In the genomic region with DNA sequence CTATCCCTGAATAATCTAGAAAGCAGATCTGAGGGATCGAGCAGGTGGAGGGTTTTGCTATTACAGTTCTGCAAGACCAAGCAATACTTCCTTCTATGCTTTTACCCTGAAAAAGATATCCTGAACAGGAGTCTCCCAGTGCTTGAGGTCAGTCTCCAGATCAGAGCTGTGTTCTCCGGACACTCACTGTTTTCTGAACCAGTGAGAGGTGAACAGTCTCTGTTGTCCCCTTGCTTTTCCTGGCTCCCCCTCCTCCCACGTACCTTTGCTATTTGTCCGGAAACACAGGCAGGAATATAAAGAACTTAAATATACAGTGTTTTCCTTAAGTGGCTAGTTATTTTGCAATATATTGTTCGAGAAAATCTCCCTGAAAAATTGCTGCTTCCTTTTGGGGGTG, we compare ENCODE assay signal across 23 cellular contexts.
"Had no signal": no experiment of that assay in that cellular context is flagged by ENCODE, and none has a peak within 500 bp of the region (broad histone marks: within the 10 kb centered on the region; RNA-seq: fewer than 3 reads in every experiment).

No MANE protein-coding gene starts in this region.

- H3K4me1 ChIP-seq: SJCRH30 had no signal

- H3K4me1 Mint-ChIP-seq: activated CD4-positive, alpha-beta T cell treated with anti-CD3 and anti-CD28 coated beads, Interleukin-2, amount 10 ng/mL, durations not matched to agents 7 days and 5 days; activated naive CD8-positive, alpha-beta T cell treated with anti-CD3 and anti-CD28 coated beads for 36 hours; activated T-helper 17 cell treated with anti-CD3 and anti-CD28 coated beads, Interleukin-2, amount 50 U/mL, for 72 hours; T-helper 17 cell had no signal

- ATAC-seq: activated T-helper 17 cell treated with anti-CD3 and anti-CD28 coated beads, Interleukin-2, amount 50 U/mL, for 72 hours; T-helper 17 cell had no signal

- H3K36me3 ChIP-seq: SJCRH30 had no signal

- DNase-seq: activated CD4-positive, alpha-beta memory T cell treated with anti-CD3 and anti-CD28 coated beads for 36 hours; activated CD4-positive, alpha-beta T cell treated with anti-CD3 and anti-CD28 coated beads, Interleukin-2, amount 10 ng/mL, durations not matched to agents 7 days and 5 days; activated CD4-positive, CD25-positive, alpha-beta regulatory T cell; activated CD8-positive, alpha-beta memory T cell treated with anti-CD3 and anti-CD28 coated beads for 24 hours; activated gamma-delta T cell; activated naive CD4-positive, alpha-beta T cell treated with anti-CD3 and anti-CD28 coated beads for 36 hours; activated naive CD8-positive, alpha-beta T cell treated with anti-CD3 and anti-CD28 coated beads for 36 hours; activated T-cell treated with anti-CD3 and anti-CD28 coated beads for 4 hours; activated T-cell treated with anti-CD3 and anti-CD28 coated beads, Interleukin-2, amount 50 U/mL, for 48 hours; cerebellar nuclear complex; Kasumi-1; KBM-7; NCI-H1105 treated with DMSO at 0.1 percent for 48 hours; NCI-H1436 treated with DMSO at 0.1 percent for 48 hours; NCI-H187; NCI-H2081; NCI-H226; NCI-H526 treated with DMSO at 0.1 percent for 48 hours; Right ventricle myocardium superior; SJCRH30; T-helper 17 cell; T-helper 9 cell had no signal

- H3K9me3 Mint-ChIP-seq: activated CD4-positive, alpha-beta memory T cell treated with anti-CD3 and anti-CD28 coated beads for 36 hours; activated CD4-positive, alpha-beta T cell treated with anti-CD3 and anti-CD28 coated beads, Interleukin-2, amount 10 ng/mL, durations not matched to agents 7 days and 5 days; activated naive CD4-positive, alpha-beta T cell treated with anti-CD3 and anti-CD28 coated beads for 36 hours; activated naive CD8-positive, alpha-beta T cell treated with anti-CD3 and anti-CD28 coated beads for 36 hours; activated T-helper 17 cell treated with anti-CD3 and anti-CD28 coated beads, Interleukin-2, amount 50 U/mL, for 72 hours had no signal

- H3K4me3 ChIP-seq: SJCRH30 had no signal

- H3K4me3 Mint-ChIP-seq: activated CD4-positive, alpha-beta memory T cell treated with anti-CD3 and anti-CD28 coated beads for 36 hours; activated CD4-positive, alpha-beta T cell treated with anti-CD3 and anti-CD28 coated beads, Interleukin-2, amount 10 ng/mL, durations not matched to agents 7 days and 5 days; activated naive CD4-positive, alpha-beta T cell treated with anti-CD3 and anti-CD28 coated beads for 36 hours; activated naive CD8-positive, alpha-beta T cell treated with anti-CD3 and anti-CD28 coated beads for 36 hours; activated T-helper 17 cell treated with anti-CD3 and anti-CD28 coated beads, Interleukin-2, amount 50 U/mL, for 72 hours had no signal

- H3K27ac Mint-ChIP-seq: activated CD4-positive, alpha-beta memory T cell treated with anti-CD3 and anti-CD28 coated beads for 36 hours; activated CD4-positive, alpha-beta T cell treated with anti-CD3 and anti-CD28 coated beads, Interleukin-2, amount 10 ng/mL, durations not matched to agents 7 days and 5 days; activated naive CD4-positive, alpha-beta T cell treated with anti-CD3 and anti-CD28 coated beads for 36 hours; activated naive CD8-positive, alpha-beta T cell treated with anti-CD3 and anti-CD28 coated beads for 36 hours; activated T-helper 17 cell treated with anti-CD3 and anti-CD28 coated beads, Interleukin-2, amount 50 U/mL, for 72 hours; T-helper 17 cell had no signal

- H3K27me3 ChIP-seq: SJCRH30 had no signal

- H3K27ac ChIP-seq: SJCRH30 had no signal

- H3K9me3 ChIP-seq: SJCRH30 had no signal

- H3K36me3 Mint-ChIP-seq: activated CD4-positive, alpha-beta memory T cell treated with anti-CD3 and anti-CD28 coated beads for 36 hours; activated naive CD8-positive, alpha-beta T cell treated with anti-CD3 and anti-CD28 coated beads for 36 hours had no signal

- H3K27me3 Mint-ChIP-seq: activated CD4-positive, alpha-beta memory T cell treated with anti-CD3 and anti-CD28 coated beads for 36 hours; activated CD4-positive, alpha-beta T cell treated with anti-CD3 and anti-CD28 coated beads, Interleukin-2, amount 10 ng/mL, durations not matched to agents 7 days and 5 days; activated naive CD8-positive, alpha-beta T cell treated with anti-CD3 and anti-CD28 coated beads for 36 hours; activated T-helper 17 cell treated with anti-CD3 and anti-CD28 coated beads, Interleukin-2, amount 50 U/mL, for 72 hours; T-helper 17 cell had no signal
